ENCODE assay signal across 26 cellular contexts in genomic region chr2:65489269-65489668, GRCh38.
"Had no signal": no experiment of that assay in that cellular context is flagged by ENCODE, and none has a peak within 500 bp of the region (broad histone marks: within the 10 kb centered on the region; RNA-seq: fewer than 3 reads in every experiment).

No MANE protein-coding gene starts in this region.

- H3K36me3 ChIP-seq: heart right ventricle, left ventricle myocardium inferior, neutrophil, ovary, prostate gland, spleen, thoracic aorta, upper lobe of right lung had no signal

- H3K27ac Mint-ChIP-seq: activated CD4-positive, alpha-beta memory T cell treated with anti-CD3 and anti-CD28 coated beads for 36 hours; activated naive CD4-positive, alpha-beta T cell treated with anti-CD3 and anti-CD28 coated beads for 36 hours; activated naive CD8-positive, alpha-beta T cell treated with anti-CD3 and anti-CD28 coated beads, Interleukin-2, amount 10 ng/mL, durations not matched to agents 7 days and 5 days; mesothelial cell of epicardium; natural killer cell treated with Interleukin-12 subunit alpha and Interleukin-12 subunit beta and Interleukin-15 and Interleukin-18, amount 100 ng/mL, for 72 hours had no signal

- FAIRE-seq: kidney had no signal

- H3K4me1 Mint-ChIP-seq: activated naive CD8-positive, alpha-beta T cell treated with anti-CD3 and anti-CD28 coated beads, Interleukin-2, amount 10 ng/mL, durations not matched to agents 7 days and 5 days had no signal

- H3K4me1 ChIP-seq: heart right ventricle, left ventricle myocardium inferior, prostate gland, upper lobe of right lung had no signal

- H3K9me3 ChIP-seq: neutrophil, ovary, prostate gland, thoracic aorta, upper lobe of right lung had no signal

- H3K9me3 Mint-ChIP-seq: mesothelial cell of epicardium had no signal

- H3K4me3 ChIP-seq: heart right ventricle, left ventricle myocardium inferior, ovary, prostate gland, spleen, thoracic aorta, upper lobe of right lung had no signal

- H3K27me3 ChIP-seq: heart right ventricle, neutrophil, ovary, upper lobe of right lung had no signal

- H3K27ac ChIP-seq: heart right ventricle, left ventricle myocardium inferior, neutrophil, ovary, prostate gland, spleen, thoracic aorta, upper lobe of right lung had no signal

- DNase-seq: activated CD4-positive, alpha-beta memory T cell treated with anti-CD3 and anti-CD28 coated beads for 36 hours; activated CD4-positive, alpha-beta T cell treated with anti-CD3 and anti-CD28 coated beads for 48 hours; activated effector memory CD4-positive, alpha-beta T cell treated with Interleukin-2 at 50 U/mL for 16 hours; activated naive CD4-positive, alpha-beta T cell treated with anti-CD3 and anti-CD28 coated beads for 36 hours; activated naive CD8-positive, alpha-beta T cell treated with anti-CD3 and anti-CD28 coated beads, Interleukin-2, amount 10 ng/mL, durations not matched to agents 7 days and 5 days; activated T-cell treated with anti-CD3 and anti-CD28 coated beads, Interleukin-2, amount 50 U/mL, for 48 hours; amniotic stem cell; cerebellar nuclear complex; dermis blood vessel endothelial cell; effector CD8-positive, alpha-beta T cell; erythroblast; foreskin fibroblast; heart right ventricle; kidney; left ventricle myocardium inferior; ovary; spleen; stimulated activated CD4-positive, alpha-beta T cell treated with anti-CD3 and anti-CD28 coated beads, Interleukin-4, amount 100 ng/mL, for 24 hours; stimulated activated naive CD4-positive, alpha-beta T cell treated with Interleukin-2 at 50 U/mL for 16 hours; T-helper 2 cell; upper lobe of right lung had no signal

- H3K4me3 Mint-ChIP-seq: activated CD4-positive, alpha-beta memory T cell treated with anti-CD3 and anti-CD28 coated beads for 36 hours; activated naive CD4-positive, alpha-beta T cell treated with anti-CD3 and anti-CD28 coated beads for 36 hours; activated naive CD8-positive, alpha-beta T cell treated with anti-CD3 and anti-CD28 coated beads, Interleukin-2, amount 10 ng/mL, durations not matched to agents 7 days and 5 days; mesothelial cell of epicardium; natural killer cell treated with Interleukin-12 subunit alpha and Interleukin-12 subunit beta and Interleukin-15 and Interleukin-18, amount 100 ng/mL, for 72 hours had no signal

- ATAC-seq: heart right ventricle; natural killer cell treated with Interleukin-12 subunit alpha and Interleukin-12 subunit beta and Interleukin-15 and Interleukin-18, amount 100 ng/mL, for 72 hours; upper lobe of right lung had no signal

- H3K36me3 Mint-ChIP-seq: activated CD4-positive, alpha-beta memory T cell treated with anti-CD3 and anti-CD28 coated beads for 36 hours; activated naive CD8-positive, alpha-beta T cell treated with anti-CD3 and anti-CD28 coated beads, Interleukin-2, amount 10 ng/mL, durations not matched to agents 7 days and 5 days; mesothelial cell of epicardium had no signal
